ENCODE assay signal across 1 cellular context in the genomic region with DNA sequence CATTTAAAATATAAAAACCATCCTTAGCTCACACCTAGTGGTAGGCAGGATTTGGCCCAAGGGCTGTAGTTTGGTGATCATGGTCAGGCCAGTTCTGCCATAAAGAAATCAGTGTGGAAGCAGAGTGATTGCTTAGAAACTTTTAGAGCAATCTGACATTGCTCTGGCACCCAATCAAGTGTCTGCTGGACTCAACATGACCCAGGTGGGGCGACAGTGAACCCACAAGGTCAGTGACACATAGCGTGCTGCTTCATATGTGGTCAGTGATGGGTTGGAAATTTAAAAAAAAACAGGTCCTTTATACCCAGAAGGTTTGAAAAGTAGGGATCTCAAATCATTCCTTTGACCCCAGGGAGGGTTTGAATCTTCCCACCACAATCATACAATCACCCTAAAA.
TF ChIP-seq lines count a peak whose summit lies in the region.

No MANE protein-coding gene starts in this region.

TF ChIP-seq in IMR-90, 13 proteins besides CTCF, POLR2A, EP300 and RAD21 (continued from another document):
- no peak for TF ChIP-seq USF2 (IDR thresholded peaks at IDR 0.05; ENCODE audit: low read depth, low read length)
- no peak for TF ChIP-seq CHD1 (IDR thresholded peaks at IDR 0.05; ENCODE audit: low read depth, low read length)
- no peak for TF ChIP-seq BHLHE40 (IDR thresholded peaks at IDR 0.05; ENCODE audit: low read depth, low read length)
- TF ChIP-seq RCOR1 (IDR thresholded peaks at IDR 0.05; ENCODE audit: insufficient replicate concordance, low read length), result no peak
- no peak for TF ChIP-seq FOS (IDR thresholded peaks at IDR 0.05; ENCODE audit: low read depth, low read length)
